28 cellular contexts compared by ENCODE assay signal in the genomic region with DNA sequence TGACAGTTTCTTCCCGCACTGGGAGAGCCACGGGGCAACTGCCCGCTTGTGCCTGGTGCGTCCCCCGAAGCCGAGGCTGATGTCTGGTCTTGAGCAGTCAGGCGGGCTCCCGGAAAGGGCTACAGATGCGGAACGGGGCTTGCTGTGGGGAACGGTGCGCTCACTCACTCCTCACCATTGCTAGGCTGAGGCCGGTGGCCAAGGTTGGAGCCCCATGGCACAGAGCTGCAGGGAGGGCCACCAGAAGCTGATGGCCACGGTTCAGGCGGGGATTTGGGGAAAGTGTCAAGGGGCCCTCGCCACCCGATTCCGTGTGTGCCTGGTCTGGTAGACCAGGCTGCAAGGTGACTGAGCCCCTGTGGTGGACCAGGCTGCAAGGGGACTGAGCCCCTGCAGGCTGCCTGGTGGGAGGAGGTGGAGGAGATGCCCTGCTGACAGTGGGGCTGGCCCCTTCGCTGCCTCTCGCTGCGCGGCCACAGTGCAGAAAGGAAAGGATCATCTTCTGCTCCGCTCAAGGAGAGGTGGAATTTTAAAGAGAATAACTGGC.
"Had no signal": no experiment of that assay in that cellular context is flagged by ENCODE, and none has a peak within 500 bp of the region (broad histone marks: within the 10 kb centered on the region; RNA-seq: fewer than 3 reads in every experiment).

No MANE protein-coding gene starts in this region.

- H3K9me3 Mint-ChIP-seq: stimulated activated effector memory CD8-positive, alpha-beta T cell treated with anti-CD3 and anti-CD28 coated beads, Interleukin-12 subunit alpha, Interleukin-12 subunit beta, amount 100 ng/mL, for 72 hours; stimulated activated memory B cell treated with anti-CD40 and anti-IgM and Interleukin-4, amounts not matched to agents 10 μg/mL and 1 μg/mL and 100 μg/mL, for 72 hours; stimulated activated naive B cell treated with anti-CD40 and anti-IgM and Interleukin-4, amounts not matched to agents 10 μg/mL and 1 μg/mL and 100 μg/mL, for 72 hours; stimulated activated naive CD8-positive, alpha-beta T cell treated with anti-CD3 and anti-CD28 coated beads, Interleukin-15, amount 100 ng/mL, for 72 hours; stimulated activated naive CD8-positive, alpha-beta T cell treated with anti-CD3 and anti-CD28 coated beads, Interleukin-15, Interleukin-2, amounts not matched to agents 100 ng/mL and 50 ng/mL, for 24 hours; type B pancreatic cell had no signal

- H3K27me3 Mint-ChIP-seq: stimulated activated naive CD8-positive, alpha-beta T cell treated with anti-CD3 and anti-CD28 coated beads, Interleukin-15, Interleukin-2, amounts not matched to agents 100 ng/mL and 50 ng/mL, for 24 hours; type B pancreatic cell had no signal

- H3K4me3 ChIP-seq: stomach, suprapubic skin, testis, thoracic aorta, thyroid gland, tibial artery, tibial nerve, transverse colon, upper lobe of left lung, upper lobe of right lung, uterus, vagina had no signal

- H3K4me1 ChIP-seq: stomach, suprapubic skin, thyroid gland, tibial artery, transverse colon, upper lobe of left lung, upper lobe of right lung, uterus, vagina had no signal

- H3K4me3 Mint-ChIP-seq: stimulated activated effector memory CD8-positive, alpha-beta T cell treated with anti-CD3 and anti-CD28 coated beads, Interleukin-12 subunit alpha, Interleukin-12 subunit beta, amount 100 ng/mL, for 72 hours; stimulated activated memory B cell treated with anti-CD40 and anti-IgM and Interleukin-4, amounts not matched to agents 10 μg/mL and 1 μg/mL and 100 μg/mL, for 72 hours; stimulated activated naive B cell treated with anti-CD40 and anti-IgM and Interleukin-4, amounts not matched to agents 10 μg/mL and 1 μg/mL and 100 μg/mL, for 72 hours; stimulated activated naive CD8-positive, alpha-beta T cell treated with anti-CD3 and anti-CD28 coated beads, Interleukin-15, amount 100 ng/mL, for 72 hours; stimulated activated naive CD8-positive, alpha-beta T cell treated with anti-CD3 and anti-CD28 coated beads, Interleukin-15, Interleukin-2, amounts not matched to agents 100 ng/mL and 50 ng/mL, for 24 hours; type B pancreatic cell had no signal

- H3K27ac Mint-ChIP-seq: stimulated activated effector memory CD8-positive, alpha-beta T cell treated with anti-CD3 and anti-CD28 coated beads, Interleukin-12 subunit alpha, Interleukin-12 subunit beta, amount 100 ng/mL, for 72 hours; stimulated activated memory B cell treated with anti-CD40 and anti-IgM and Interleukin-4, amounts not matched to agents 10 μg/mL and 1 μg/mL and 100 μg/mL, for 72 hours; stimulated activated naive B cell treated with anti-CD40 and anti-IgM and Interleukin-4, amounts not matched to agents 10 μg/mL and 1 μg/mL and 100 μg/mL, for 72 hours; stimulated activated naive CD8-positive, alpha-beta T cell treated with anti-CD3 and anti-CD28 coated beads, Interleukin-15, Interleukin-2, amounts not matched to agents 100 ng/mL and 50 ng/mL, for 24 hours; type B pancreatic cell had no signal

- H3K4me1 Mint-ChIP-seq: stimulated activated effector memory CD8-positive, alpha-beta T cell treated with anti-CD3 and anti-CD28 coated beads, Interleukin-12 subunit alpha, Interleukin-12 subunit beta, amount 100 ng/mL, for 72 hours; stimulated activated memory B cell treated with anti-CD40 and anti-IgM and Interleukin-4, amounts not matched to agents 10 μg/mL and 1 μg/mL and 100 μg/mL, for 72 hours; stimulated activated naive B cell treated with anti-CD40 and anti-IgM and Interleukin-4, amounts not matched to agents 10 μg/mL and 1 μg/mL and 100 μg/mL, for 72 hours; stimulated activated naive CD8-positive, alpha-beta T cell treated with anti-CD3 and anti-CD28 coated beads, Interleukin-15, amount 100 ng/mL, for 72 hours had no signal

- H3K9me3 ChIP-seq: stomach, suprapubic skin, testis, thoracic aorta, thyroid gland, tibial artery, tibial nerve, transverse colon, upper lobe of left lung, upper lobe of right lung, uterus, vagina had no signal

- H3K36me3 ChIP-seq: stomach, suprapubic skin, thoracic aorta, thyroid gland, tibial artery, tibial nerve, transverse colon, upper lobe of left lung, upper lobe of right lung, uterus, vagina had no signal

- H3K27ac ChIP-seq: stomach, suprapubic skin, testis, thoracic aorta, thyroid gland, tibial artery, tibial nerve, transverse colon, upper lobe of left lung, upper lobe of right lung, uterus, vagina had no signal

- H3K27me3 ChIP-seq: testis, thyroid gland, tibial nerve, transverse colon, upper lobe of left lung, upper lobe of right lung, uterus, vagina had no signal

- DNase-seq: stimulated activated CD4-positive, alpha-beta T cell treated with anti-CD3 and anti-CD28 coated beads, Interleukin-2, amount 100 ng/mL, for 48 hours; stimulated activated CD4-positive, alpha-beta T cell treated with anti-CD3 and anti-CD28 coated beads, Interleukin-4, amount 100 ng/mL, for 1 hour; stimulated activated CD4-positive, alpha-beta T cell treated with anti-CD3 and anti-CD28 coated beads, Interleukin-4, amount 100 ng/mL, for 24 hours; stimulated activated CD4-positive, alpha-beta T cell treated with anti-CD3 and anti-CD28 coated beads, Interleukin-4, amount 100 ng/mL, for 4 hours; stimulated activated CD8-positive, alpha-beta memory T cell treated with anti-CD3 and anti-CD28 coated beads, Interleukin-4, amount 100 ng/mL, for 48 hours; stimulated activated naive B cell treated with anti-CD40 and anti-IgM and Interleukin-4, amounts not matched to agents 10 μg/mL and 1 μg/mL and 100 μg/mL, for 72 hours; stimulated activated naive CD4-positive, alpha-beta T cell; stimulated activated naive CD4-positive, alpha-beta T cell treated with Interleukin-2 at 50 U/mL for 16 hours; stimulated activated naive CD8-positive, alpha-beta T cell treated with anti-CD3 and anti-CD28 coated beads, Interleukin-15, amount 100 ng/mL, for 72 hours; stimulated activated naive CD8-positive, alpha-beta T cell treated with anti-CD3 and anti-CD28 coated beads, Interleukin-15, Interleukin-2, amounts not matched to agents 100 U/mL and 50 U/mL, for 24 hours; stomach; substantia nigra; testis; thyroid gland; tibial artery; transverse colon; trophoblast cell; upper lobe of right lung; uterus had no signal

- H3K36me3 Mint-ChIP-seq: stimulated activated effector memory CD8-positive, alpha-beta T cell treated with anti-CD3 and anti-CD28 coated beads, Interleukin-12 subunit alpha, Interleukin-12 subunit beta, amount 100 ng/mL, for 72 hours; stimulated activated memory B cell treated with anti-CD40 and anti-IgM and Interleukin-4, amounts not matched to agents 10 μg/mL and 1 μg/mL and 100 μg/mL, for 72 hours; stimulated activated naive B cell treated with anti-CD40 and anti-IgM and Interleukin-4, amounts not matched to agents 10 μg/mL and 1 μg/mL and 100 μg/mL, for 72 hours; type B pancreatic cell had no signal
